In the genomic region with DNA sequence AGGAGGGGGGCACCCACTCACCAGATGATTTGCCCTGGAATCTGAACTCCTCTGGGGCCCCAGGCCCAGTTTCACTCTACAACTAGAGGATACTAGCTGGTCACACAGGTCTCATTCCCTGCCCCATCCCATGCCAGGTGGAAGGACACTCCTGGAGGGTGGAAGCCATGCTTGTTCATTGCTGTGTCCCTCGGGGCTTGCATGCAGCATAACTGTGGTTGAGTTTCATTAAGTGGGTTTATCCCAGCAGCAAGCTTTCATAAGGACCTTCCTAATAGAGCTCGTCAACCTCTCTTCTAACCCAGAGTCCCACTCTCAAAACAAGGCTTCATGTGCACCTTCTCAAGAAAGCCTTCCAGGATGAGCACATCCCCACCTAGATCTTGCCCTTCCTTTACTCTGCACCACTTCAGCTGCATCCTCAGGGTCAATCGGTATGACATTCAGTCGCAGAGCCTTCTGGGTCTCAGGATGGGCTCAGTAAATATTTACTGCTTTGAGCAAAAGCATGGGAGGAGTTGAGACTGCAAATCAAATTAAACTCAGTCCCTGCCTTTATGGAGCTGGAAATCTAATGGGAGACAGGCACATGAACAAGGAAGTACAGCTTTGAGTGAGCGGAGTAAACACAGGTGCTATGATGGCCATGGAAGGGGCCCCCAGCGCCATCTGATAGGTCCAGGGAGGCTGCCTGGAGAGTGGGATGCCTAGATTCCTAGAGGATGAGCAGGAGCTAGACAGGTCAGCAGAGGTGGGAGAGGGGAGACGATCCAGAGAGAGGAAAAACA, we compare ENCODE assay signal across 16 cellular contexts. TPM values are rescaled to one million over a fixed set of nuclear protein-coding genes. Genes with fewer than 3 reads are reported as not detected.
DNase-seq lines count a peak whose midpoint lies in the region; ATAC-seq, FAIRE-seq and TF ChIP-seq lines count a peak whose summit lies in the region.
"Had no signal": no experiment of that assay in that cellular context is flagged by ENCODE, and none has a peak within 500 bp of the region (broad histone marks: within the 10 kb centered on the region; RNA-seq: fewer than 3 reads in every experiment).

No MANE protein-coding gene starts in this region.

- peaks cover 16% of the 10 kb centered on the region for H3K36me3 Mint-ChIP-seq in astrocyte (ENCODE audit: low read depth, unreplicated experiment)

- H3K4me3 ChIP-seq in left ventricle myocardium inferior (no peak overlapping the region), astrocyte (ENCODE audit: insufficient read depth, low read depth, low read length) (no peak overlapping the region), mucosa of rectum (ENCODE audit: low read length in 2 of 2) (no peak overlapping the region)
- H3K4me3 ChIP-seq: Peyer's patch had no signal

- H3K9ac ChIP-seq in astrocyte (ENCODE audit: low read length), result no peak overlapping the region
- H3K9ac ChIP-seq in mucosa of rectum (ENCODE audit: low read depth in 1 of 2, low read length in 2 of 2), result no peak overlapping the region

- H3K27me3 ChIP-seq in left ventricle myocardium inferior (ENCODE audit: low read depth) (no peaks in the 10 kb centered on the region), astrocyte (ENCODE audit: insufficient read depth, low read length) (no peaks in the 10 kb centered on the region), mucosa of rectum (ENCODE audit: control insufficient read depth in 2 of 2, insufficient read depth in 2 of 2, low read length in 2 of 2) (no peaks in the 10 kb centered on the region)
- H3K27me3 ChIP-seq: BE2C, Peyer's patch had no signal

- intact Hi-C loops in left ventricle myocardium inferior (cut with micrococcal nuclease) (no loop called here), left ventricle myocardium superior (cut with micrococcal nuclease) (no loop called here)

- peaks cover 10% of the 10 kb centered on the region for H3K4me1 Mint-ChIP-seq in astrocyte (ENCODE audit: low read depth, unreplicated experiment)

- H3K27ac ChIP-seq in left ventricle myocardium inferior (replicated peaks), result peak overlapping the region; percentile 72
- no peak overlapping the region for H3K27ac ChIP-seq in astrocyte (ENCODE audit: low read depth, low read length)
- H3K27ac ChIP-seq in mucosa of rectum (ENCODE audit: low read depth in 2 of 2, low read length in 2 of 2), result peak overlapping the region; percentile 13 to 47

- H3K27ac Mint-ChIP-seq in astrocyte (ENCODE audit: unreplicated experiment), result peak overlapping the region; percentile 70
- H3K27ac Mint-ChIP-seq: H9 had no signal

- H3K36me3 ChIP-seq in left ventricle myocardium inferior (no peaks in the 10 kb centered on the region), astrocyte (ENCODE audit: insufficient read depth, low read length) (no peaks in the 10 kb centered on the region), mucosa of rectum (ENCODE audit: control insufficient read depth in 2 of 2, insufficient read depth in 2 of 2, low read length in 2 of 2) (peaks cover 49 to 61% of the 10 kb centered on the region in 2 donors)
- H3K36me3 ChIP-seq: BE2C had no signal

- no peaks in the 10 kb centered on the region for H3K79me2 ChIP-seq in astrocyte (ENCODE audit: insufficient read depth, low read length)

- peaks cover 65% of the 10 kb centered on the region for H3K4me1 ChIP-seq in left ventricle myocardium inferior
- peaks cover 1% of the 10 kb centered on the region for H3K4me1 ChIP-seq in astrocyte (ENCODE audit: insufficient read depth, low read length)
- peaks cover 13 to 41% of the 10 kb centered on the region in 2 donors for H3K4me1 ChIP-seq in mucosa of rectum (ENCODE audit: control insufficient read depth in 2 of 2, insufficient read depth in 2 of 2, low read length in 2 of 2)
- H3K4me1 ChIP-seq: BE2C had no signal

- TF ChIP-seq CTCF in left ventricle myocardium inferior (IDR thresholded peaks at IDR 0.05; ENCODE audit: borderline replicate concordance), result no peak
- no peak for TF ChIP-seq CTCF in astrocyte (IDR thresholded peaks at IDR 0.05; ENCODE audit: insufficient read depth, low read depth, low read length)

- H4K20me1 ChIP-seq in astrocyte (ENCODE audit: insufficient read depth, low read length), result no peaks in the 10 kb centered on the region

- H2AFZ ChIP-seq in astrocyte (ENCODE audit: low read depth, low read length), result no peak overlapping the region

- H3K27me3 Mint-ChIP-seq in astrocyte (ENCODE audit: low read depth, unreplicated experiment), result peaks cover 58% of the 10 kb centered on the region
- H3K27me3 Mint-ChIP-seq: CD8-positive, alpha-beta memory T cell had no signal

- no peak overlapping the region for H3K4me2 ChIP-seq in astrocyte (ENCODE audit: low read length)

- peaks cover 2% of the 10 kb centered on the region for H3K9me3 Mint-ChIP-seq in astrocyte (ENCODE audit: unreplicated experiment)
- H3K9me3 Mint-ChIP-seq: CD8-positive, alpha-beta memory T cell; H9 had no signal

- FAIRE-seq in astrocyte (lab: Jason Lieb, UNC), result no peak

- no peaks in the 10 kb centered on the region for H3K9me3 ChIP-seq in left ventricle myocardium inferior (replicated peaks)
- H3K9me3 ChIP-seq in astrocyte (ENCODE audit: insufficient read depth, low read depth, low read length), result no peaks in the 10 kb centered on the region
- no peaks in the 10 kb centered on the region for H3K9me3 ChIP-seq in mucosa of rectum (ENCODE audit: control insufficient read depth in 2 of 2, low read length in 2 of 2)
- H3K9me3 ChIP-seq: BE2C, Peyer's patch had no signal

- H3K4me3 Mint-ChIP-seq in astrocyte (ENCODE audit: unreplicated experiment), result no peak overlapping the region
- H3K4me3 Mint-ChIP-seq: CD8-positive, alpha-beta memory T cell; H9 had no signal

- no peak for DNase-seq in left ventricle myocardium inferior
- DNase-seq in left ventricle myocardium superior, result no peak
- no peak for DNase-seq in astrocyte (ENCODE audit: low read depth)
- DNase-seq in NCI-H2171 treated with DMSO at 0.1 percent for 48 hours (lab: John Stamatoyannopoulos, UW), result no peak
- DNase-seq in effector CD8-positive, alpha-beta T cell (lab: John Stamatoyannopoulos, UW), result no peak
- DNase-seq: BE2C; CD8-positive, alpha-beta memory T cell; H9; MM.1S; NCI-H1105; NCI-H187; NCI-H748 treated with DMSO at 0.1 percent for 48 hours; SHP77 had no signal

- ATAC-seq in left ventricle myocardium superior (no peak), HG03095 (IDR thresholded peaks at IDR 0.05; ENCODE audit: unreplicated experiment) (no peak)

RNA-seq across cellular contexts. Expression of gene LAMB3, which starts 32.3 kb away (rescaled TPM):
- total RNA-seq in left ventricle myocardium inferior (6.5 TPM), left ventricle myocardium superior (5.2 TPM), astrocyte (4.2 and 6.1 TPM in 2 replicates)

RNA-seq across cellular contexts. Expression of gene CAMK1G, which starts 36.4 kb away (rescaled TPM):
- total RNA-seq in left ventricle myocardium inferior, result not detected
- not detected for total RNA-seq in left ventricle myocardium superior
- total RNA-seq in astrocyte, result 0.41 and 0.45 TPM in 2 replicates
- total RNA-seq: CD8-positive, alpha-beta memory T cell; Peyer's patch had no signal

RNA-seq across cellular contexts. Expression of gene G0S2, which starts 55.3 kb away (rescaled TPM):
- total RNA-seq in left ventricle myocardium inferior, result 307 TPM
- total RNA-seq in left ventricle myocardium superior, result 594 TPM
- 5.9 and 15.1 TPM in 2 replicates for total RNA-seq in astrocyte

Comparison
In these comparisons a context has a peak if more than half of its experiments do, and no peak if none do; other contexts are left out.
1. RNA of gene G0S2, which starts 55.3 kb away (total RNA-seq): 594 TPM in left ventricle myocardium superior (single experiment) and 307 TPM in left ventricle myocardium inferior (single experiment); 5.9 to 15.1 TPM in astrocyte; every median in the first group is over 10 times any median in the second.